8 cellular contexts compared by ENCODE assay signal in genomic region chr9:134419684-134420076, GRCh38.
DNase-seq lines count a peak whose midpoint lies in the region; ATAC-seq, FAIRE-seq and TF ChIP-seq lines count a peak whose summit lies in the region.

No MANE protein-coding gene starts in this region.

- H3K27ac Mint-ChIP-seq in WTC11 (no peak overlapping the region), Calu3 (ENCODE audit: unreplicated experiment) (no peak overlapping the region)

- intact Hi-C loops in Calu3 (cut with micrococcal nuclease; ENCODE audit: unreplicated experiment) = no loop called here

- H3K4me3 Mint-ChIP-seq in WTC11 (no peak overlapping the region), Calu3 (ENCODE audit: low read depth, unreplicated experiment) (no peak overlapping the region)

- FAIRE-seq in RCC 7860 (lab: Jason Lieb, UNC) = no peak

- peak; percentile 34 for TF ChIP-seq CTCF in HFF-Myc (IDR thresholded peaks at IDR 0.05; ENCODE audit: low read depth, low read length, missing control alignments)
- 0 out of 2 replicates have a peak, but pooled peaks have one; percentile 32 for TF ChIP-seq CTCF in WTC11 (IDR thresholded peaks at IDR 0.05)
- no peak for TF ChIP-seq CTCF in Calu3 (IDR thresholded peaks at IDR 0.05; ENCODE audit: unreplicated experiment)

- H3K36me3 Mint-ChIP-seq in WTC11 = peaks cover 5% of the 10 kb centered on the region; the same call in 1 of the 2 replicates
- H3K36me3 Mint-ChIP-seq in Calu3 (ENCODE audit: insufficient read depth, unreplicated experiment) = no peaks in the 10 kb centered on the region

- no peak overlapping the region for H3K4me3 ChIP-seq in HFF-Myc (replicated peaks; ENCODE audit: low read depth, low read length)

- H3K27me3 Mint-ChIP-seq in WTC11 (ENCODE audit: low read depth) = no peaks in the 10 kb centered on the region
- no peaks in the 10 kb centered on the region for H3K27me3 Mint-ChIP-seq in Calu3 (ENCODE audit: unreplicated experiment)

- POLR2A ChIA-PET in WTC11 (lab: Charles Lee) = no interaction called here

- ATAC-seq in WTC11 (peak; percentile 93), GM21447 (IDR thresholded peaks at IDR 0.05; ENCODE audit: unreplicated experiment) (no peak)

- CTCF ChIA-PET in WTC11 (lab: Charles Lee) = no interaction called here
- CTCF ChIA-PET in Calu3 (lab: Charles Lee) = no interaction called here

- H3K9me3 Mint-ChIP-seq in WTC11 = no peaks in the 10 kb centered on the region
- no peaks in the 10 kb centered on the region for H3K9me3 Mint-ChIP-seq in Calu3 (ENCODE audit: low read depth, unreplicated experiment)

- H3K4me1 Mint-ChIP-seq in WTC11 = no peaks in the 10 kb centered on the region
- H3K4me1 Mint-ChIP-seq in Calu3 (ENCODE audit: low read depth, unreplicated experiment) = no peaks in the 10 kb centered on the region

- DNase-seq in D341Med (ENCODE audit: low spot score) (peak; percentile 74), HFF-Myc (ENCODE audit: extremely low read depth, low read depth) (no peak), WTC11 (ENCODE audit: low spot score) (peak; percentile 64), left kidney (ENCODE audit: low read depth, low spot score) (peak; percentile 58), RCC 7860 (ENCODE audit: low spot score) (no peak), Calu3 (no peak), kidney tubule cell (ENCODE audit: low spot score) (no peak)

- no TSS peak for BruUV-seq in Calu3 (replicated peaks; lab: Mats Ljungman, UMichigan)

TF ChIP-seq in WTC11, 78 proteins besides CTCF, POLR2A, EP300 and RAD21:
- TF ChIP-seq USF2 (CRISPR knock-in tag; IDR thresholded peaks at IDR 0.05) (peak; percentile 42), RORB (CRISPR knock-in tag; IDR thresholded peaks at IDR 0.05) (no peak), ZNF423 (CRISPR knock-in tag; IDR thresholded peaks at IDR 0.05) (peak; percentile 61), CBFB (CRISPR knock-in tag; IDR thresholded peaks at IDR 0.05; ENCODE audit: low read depth) (no peak), ZNF121 (CRISPR knock-in tag; IDR thresholded peaks at IDR 0.05) (no peak), ATF1 (CRISPR knock-in tag; IDR thresholded peaks at IDR 0.05) (no peak)

Comparison
In these comparisons a context has a peak if more than half of its experiments do, and no peak if none do; other contexts are left out.
1. DNase-seq: peak in D341Med (single experiment), WTC11 (single experiment) and left kidney (single experiment); none in HFF-Myc (single experiment), RCC 7860 (single experiment), Calu3 (single experiment) and kidney tubule cell (single experiment).